ENCODE assay signal across 8 cellular contexts in the genomic region with DNA sequence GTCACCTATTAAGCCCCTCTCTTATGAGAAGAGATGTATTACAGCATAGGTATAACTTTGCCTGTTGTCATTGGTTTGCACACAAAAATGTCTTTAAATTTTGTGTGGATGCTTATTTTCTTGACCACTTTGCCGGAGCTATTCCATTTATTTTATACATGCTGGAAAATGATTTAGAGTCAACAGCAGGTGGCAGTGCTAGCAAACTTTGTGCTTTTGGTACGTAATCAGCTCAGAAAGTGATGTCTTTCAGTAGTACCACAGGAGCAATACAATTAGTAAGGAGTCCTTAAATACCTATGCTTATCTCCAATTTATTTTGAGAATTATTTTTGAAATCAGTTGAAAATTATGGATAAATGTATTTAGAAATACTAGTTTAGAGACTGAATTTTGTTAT. TPM values are rescaled to one million over a fixed set of nuclear protein-coding genes. Genes with fewer than 3 reads are reported as not detected.
DNase-seq lines count a peak whose midpoint lies in the region; ATAC-seq, FAIRE-seq and TF ChIP-seq lines count a peak whose summit lies in the region.

No MANE protein-coding gene starts in this region.

- no peaks in the 10 kb centered on the region for H3K36me3 Mint-ChIP-seq in CD14-positive monocyte

- no peak overlapping the region for H3K4me3 Mint-ChIP-seq in CD14-positive monocyte

- FAIRE-seq in TTC549 (lab: Jason Lieb, UNC) = peak; percentile 75

- ATAC-seq in GM19035 (IDR thresholded peaks at IDR 0.05; ENCODE audit: unreplicated experiment) = peak; percentile 55
- ATAC-seq in HG02970 (IDR thresholded peaks at IDR 0.05; ENCODE audit: low FRiP score, unreplicated experiment) = no peak
- no peak for ATAC-seq in GM21619 (IDR thresholded peaks at IDR 0.05; ENCODE audit: unreplicated experiment)

- peak; percentile 23 for TF ChIP-seq CTCF in CD14-positive monocyte (IDR thresholded peaks at IDR 0.05)

- H3K27me3 Mint-ChIP-seq in CD14-positive monocyte (ENCODE audit: low read depth in 3 of 3) = no peaks in the 10 kb centered on the region

- no peaks in the 10 kb centered on the region for H3K9me3 Mint-ChIP-seq in CD14-positive monocyte

- H3K4me1 Mint-ChIP-seq in CD14-positive monocyte = no peaks in the 10 kb centered on the region

- H3K27ac Mint-ChIP-seq in CD14-positive monocyte = no peak overlapping the region

- intact Hi-C loops in CD14-positive monocyte (cut with micrococcal nuclease) = no loop called here

- DNase-seq in CD14-positive monocyte (ENCODE audit: low spot score) = no peak
- peak; percentile 39 for DNase-seq in NCI-H1694 (lab: John Stamatoyannopoulos, UW)
- peak; percentile 75 for DNase-seq in inferior parietal cortex (ENCODE audit: extremely low spot score)
- DNase-seq in stimulated activated naive CD4-positive, alpha-beta T cell treated with Interleukin-2 at 50 U/mL for 16 hours (lab: John Stamatoyannopoulos, UW) = no peak

RNA-seq across cellular contexts. Expression of a gene that starts 19.8 kb away (rescaled TPM):
- polyA plus RNA-seq in CD14-positive monocyte = under 1 TPM; 0.08 to 0.11 TPM

Comparison
In these comparisons a context has a peak if more than half of its experiments do, and no peak if none do; other contexts are left out.
1. DNase-seq: peak in NCI-H1694 (single experiment) and inferior parietal cortex (single experiment); none in CD14-positive monocyte (single experiment) and stimulated activated naive CD4-positive, alpha-beta T cell treated with Interleukin-2 at 50 U/mL for 16 hours (single experiment).